Comparison of ENCODE assay signal across 9 cellular contexts in the genomic region with DNA sequence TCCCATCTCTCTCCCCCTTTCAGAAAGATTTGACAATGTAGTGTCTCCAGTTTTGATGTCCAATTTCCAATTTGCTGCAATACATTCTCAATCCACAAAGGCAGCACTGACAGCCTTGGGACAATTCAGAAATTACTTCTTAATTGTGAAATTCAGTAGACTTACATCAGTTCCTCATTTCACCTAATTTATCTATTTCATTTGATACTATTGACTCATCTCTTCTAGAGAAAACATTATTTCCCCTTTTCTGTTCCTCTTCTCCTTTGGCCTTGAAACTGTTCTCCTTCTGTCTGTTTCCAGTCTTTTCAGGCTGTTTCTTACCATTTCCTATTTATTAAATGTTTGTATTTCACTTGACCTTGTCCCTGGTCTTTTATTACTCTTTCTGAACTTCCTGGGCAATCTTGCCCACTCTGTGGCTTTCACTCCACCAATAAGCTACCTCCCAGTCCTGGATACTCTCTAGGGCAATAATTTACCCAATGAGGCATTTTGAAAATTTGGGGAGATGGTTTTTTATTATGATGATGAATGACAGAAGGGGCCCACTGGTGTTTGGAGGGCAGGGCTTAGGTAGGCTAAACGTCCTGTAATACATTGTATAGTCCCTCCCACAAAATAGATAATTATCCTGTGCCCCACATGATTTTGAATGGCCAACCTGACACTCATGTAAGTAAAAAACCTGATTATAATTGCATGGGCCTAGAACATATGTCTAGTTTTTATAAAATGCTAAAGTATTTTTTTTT.
DNase-seq lines count a peak whose midpoint lies in the region; ATAC-seq and FAIRE-seq lines count a peak whose summit lies in the region.
"Had no signal": no experiment of that assay in that cellular context is flagged by ENCODE, and none has a peak within 500 bp of the region (broad histone marks: within the 10 kb centered on the region; RNA-seq: fewer than 3 reads in every experiment).

No MANE protein-coding gene starts in this region.

- DNase-seq in GM18507 (ENCODE audit: extremely low spot score, insufficient read length, low read depth) (peak; percentile 1), NCI-H2029 treated with DMSO at 0.1 percent for 48 hours (lab: John Stamatoyannopoulos, UW) (no peak), NCI-H524 treated with DMSO at 0.1 percent for 48 hours (lab: John Stamatoyannopoulos, UW) (no peak), NCI-H1694 treated with DMSO at 0.1 percent for 48 hours (lab: John Stamatoyannopoulos, UW) (no peak)

- peaks cover 58% of the 10 kb centered on the region for H3K4me1 Mint-ChIP-seq in dendritic cell treated with granulocyte-macrophage colony-stimulating factor and Interleukin-4, amounts not matched to agents 40 ng/mL and 50 ng/mL, for 4 days (ENCODE audit: low read depth)

- no peak overlapping the region for H3K4me3 Mint-ChIP-seq in dendritic cell treated with granulocyte-macrophage colony-stimulating factor and Interleukin-4, amounts not matched to agents 40 ng/mL and 50 ng/mL, for 4 days

- no peaks in the 10 kb centered on the region for H3K27me3 Mint-ChIP-seq in dendritic cell treated with granulocyte-macrophage colony-stimulating factor and Interleukin-4, amounts not matched to agents 40 ng/mL and 50 ng/mL, for 4 days
- H3K27me3 Mint-ChIP-seq: IgD-negative memory B cell had no signal

- H3K27ac Mint-ChIP-seq in dendritic cell treated with granulocyte-macrophage colony-stimulating factor and Interleukin-4, amounts not matched to agents 40 ng/mL and 50 ng/mL, for 4 days: peak overlapping the region; percentile 61

- intact Hi-C loops in dendritic cell treated with granulocyte-macrophage colony-stimulating factor and Interleukin-4, amounts not matched to agents 40 ng/mL and 50 ng/mL, for 4 days (cut with micrococcal nuclease): loop anchor here (10.0 kb wide), 2 partner anchors 471 to 879 kb away; a partner anchor contains a TSS

- H3K36me3 Mint-ChIP-seq in dendritic cell treated with granulocyte-macrophage colony-stimulating factor and Interleukin-4, amounts not matched to agents 40 ng/mL and 50 ng/mL, for 4 days (ENCODE audit: low read depth): no peaks in the 10 kb centered on the region

- peak; percentile 87 for ATAC-seq in GM21528 (IDR thresholded peaks at IDR 0.05; ENCODE audit: low FRiP score, unreplicated experiment)
- peak; percentile 97 for ATAC-seq in HG03378 (IDR thresholded peaks at IDR 0.05; ENCODE audit: unreplicated experiment)
- no peak for ATAC-seq in activated CD4-positive, CD25-positive, alpha-beta regulatory T cell treated with anti-CD3 and anti-CD28 coated beads, Interleukin-2, amount 50 U/mL, for 24 hours

- peaks cover 22% of the 10 kb centered on the region for H3K9me3 Mint-ChIP-seq in dendritic cell treated with granulocyte-macrophage colony-stimulating factor and Interleukin-4, amounts not matched to agents 40 ng/mL and 50 ng/mL, for 4 days
- H3K9me3 Mint-ChIP-seq: IgD-negative memory B cell had no signal

- FAIRE-seq in GM18507 (lab: Jason Lieb, UNC): peak; percentile 51

Comparison
In these comparisons a context has a peak if more than half of its experiments do, and no peak if none do; other contexts are left out.
1. ATAC-seq: peak in GM21528 (single experiment) and HG03378 (single experiment); none in activated CD4-positive, CD25-positive, alpha-beta regulatory T cell treated with anti-CD3 and anti-CD28 coated beads, Interleukin-2, amount 50 U/mL, for 24 hours (0 of 2).